Comparison of ENCODE assay signal across 8 cellular contexts in the genomic region with DNA sequence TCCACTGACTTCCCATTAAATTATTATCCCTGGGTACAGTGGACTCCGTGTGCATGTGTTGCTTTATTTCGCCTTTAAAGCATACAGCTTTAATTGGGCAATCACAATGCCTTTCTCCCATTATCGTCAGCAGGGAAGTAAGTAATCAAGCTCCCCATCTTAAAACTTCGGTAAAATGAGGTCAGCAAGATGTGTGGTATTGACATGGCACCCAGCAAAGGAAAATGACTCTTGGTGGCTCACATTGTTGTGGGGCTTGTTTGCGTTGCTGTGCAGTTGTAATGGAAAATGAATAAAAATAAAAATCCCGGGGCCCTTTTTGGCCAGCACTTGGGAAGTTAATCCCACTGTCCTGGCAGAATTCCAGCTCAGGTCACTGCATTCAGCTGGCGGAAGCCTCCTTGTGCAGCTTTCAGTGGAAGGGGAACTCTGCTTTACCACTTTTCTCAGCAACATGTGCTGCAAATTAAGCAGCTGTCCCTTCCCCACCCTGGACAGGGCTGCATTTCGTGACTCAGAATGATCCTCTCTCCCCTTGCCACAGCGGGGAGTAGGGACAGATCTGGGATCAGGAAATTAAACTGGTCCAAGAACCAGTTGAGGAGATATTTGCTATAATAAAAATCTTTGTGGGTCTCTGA. TPM values are rescaled to one million over a fixed set of nuclear protein-coding genes. Genes with fewer than 3 reads are reported as not detected.
DNase-seq lines count a peak whose midpoint lies in the region; ATAC-seq and TF ChIP-seq lines count a peak whose summit lies in the region.

No MANE protein-coding gene starts in this region.

- peaks cover 0 to 57% of the 10 kb centered on the region in 2 donors for H3K4me1 ChIP-seq in right atrium auricular region
- peaks cover 11% of the 10 kb centered on the region for H3K4me1 ChIP-seq in upper lobe of right lung
- H3K4me1 ChIP-seq in MM.1S (ENCODE audit: low read length) = no peaks in the 10 kb centered on the region

- H3K27me3 ChIP-seq in right atrium auricular region = no peaks in the 10 kb centered on the region
- H3K27me3 ChIP-seq in upper lobe of right lung = no peaks in the 10 kb centered on the region
- H3K27me3 ChIP-seq in MM.1S (replicated peaks; ENCODE audit: insufficient read depth, low read length) = no peaks in the 10 kb centered on the region

- intact Hi-C loops in upper lobe of right lung (cut with DNase I) = no loop called here

- H2AFZ ChIP-seq in MM.1S (ENCODE audit: low read length) = no peak overlapping the region

- H3K4me3 ChIP-seq in SK-N-MC (peak overlapping the region; percentile 29; the same call in 1 of the 2 replicates), right atrium auricular region (peak overlapping the region in 1 of 2 donors; percentile 6), upper lobe of right lung (no peak overlapping the region), MM.1S (ENCODE audit: low read length) (no peak overlapping the region)

- H3K9me2 ChIP-seq in MM.1S (replicated peaks; ENCODE audit: insufficient read depth, low read length) = no peaks in the 10 kb centered on the region

- no peaks in the 10 kb centered on the region for H3F3A ChIP-seq in MM.1S (ENCODE audit: insufficient read depth, low read length)

- no peak for ATAC-seq in upper lobe of right lung
- no peak for ATAC-seq in stimulated activated naive CD8-positive, alpha-beta T cell treated with anti-CD3 and anti-CD28 coated beads, Interleukin-15, Interleukin-2, amounts not matched to agents 100 U/mL and 50 U/mL, for 24 hours

- peak overlapping the region; percentile 33; the same call in 1 of the 2 replicates for H3K27ac ChIP-seq in SK-N-MC
- H3K27ac ChIP-seq in right atrium auricular region = peak overlapping the region; percentile 69 to 79
- H3K27ac ChIP-seq in upper lobe of right lung = peak overlapping the region; percentile 3
- H3K27ac ChIP-seq in MM.1S (ENCODE audit: low read length) = no peak overlapping the region

- DNase-seq in NCI-H1417 (lab: John Stamatoyannopoulos, UW) = peak; percentile 54 to 88 (median 61)
- no peak for DNase-seq in NCI-H1417 treated with DMSO at 0.1 percent for 48 hours (lab: John Stamatoyannopoulos, UW)
- DNase-seq in SK-N-MC (ENCODE audit: low read depth, low spot score) = no peak
- DNase-seq in right atrium auricular region (ENCODE audit: low spot score) = peak; percentile 64
- DNase-seq in upper lobe of right lung = no peak
- no peak for DNase-seq in T-helper 1 cell
- no peak for DNase-seq in stimulated activated naive CD8-positive, alpha-beta T cell treated with anti-CD3 and anti-CD28 coated beads, Interleukin-15, Interleukin-2, amounts not matched to agents 100 U/mL and 50 U/mL, for 24 hours
- no peak for DNase-seq in MM.1S

- H3K79me2 ChIP-seq in MM.1S (ENCODE audit: low read length) = no peaks in the 10 kb centered on the region

- no peak overlapping the region for H3K9ac ChIP-seq in SK-N-MC (ENCODE audit: insufficient read length)
- no peak overlapping the region for H3K9ac ChIP-seq in MM.1S (ENCODE audit: low read length)

- no peaks in the 10 kb centered on the region for H3K36me3 ChIP-seq in SK-N-MC (ENCODE audit: insufficient read depth, low read length)
- H3K36me3 ChIP-seq in right atrium auricular region = no peaks in the 10 kb centered on the region
- H3K36me3 ChIP-seq in upper lobe of right lung = no peaks in the 10 kb centered on the region
- no peaks in the 10 kb centered on the region for H3K36me3 ChIP-seq in MM.1S (replicated peaks; ENCODE audit: insufficient read depth, low read length)

- H4K20me1 ChIP-seq in MM.1S (ENCODE audit: insufficient read depth, low read length) = no peaks in the 10 kb centered on the region

- H3K9me3 ChIP-seq in SK-N-MC (ENCODE audit: low read depth, low read length) (no peaks in the 10 kb centered on the region), right atrium auricular region (no peaks in the 10 kb centered on the region), upper lobe of right lung (no peaks in the 10 kb centered on the region), MM.1S (replicated peaks; ENCODE audit: insufficient read depth, low read length) (no peaks in the 10 kb centered on the region)

- TF ChIP-seq CTCF in right atrium auricular region (IDR thresholded peaks at IDR 0.05) (no peak), upper lobe of right lung (IDR thresholded peaks at IDR 0.05) (no peak), MM.1S (IDR thresholded peaks at IDR 0.05; ENCODE audit: low read length) (no peak)

- H3K4me2 ChIP-seq in MM.1S (ENCODE audit: low read depth, low read length) = no peak overlapping the region

RNA-seq across cellular contexts. Expression of gene ATP2A2, which starts 13.9 kb away (rescaled TPM):
- total RNA-seq in right atrium auricular region (1,000 to 10,000 TPM; 1,597 to 3,086 TPM), upper lobe of right lung (173 TPM)

Comparison
In these comparisons a context has a peak if more than half of its experiments do, and no peak if none do; other contexts are left out.
1. DNase-seq: peak in NCI-H1417 (3 of 3) and right atrium auricular region (single experiment); none in NCI-H1417 treated with DMSO at 0.1 percent for 48 hours (single experiment), SK-N-MC (single experiment), upper lobe of right lung (single experiment), T-helper 1 cell (0 of 5), stimulated activated naive CD8-positive, alpha-beta T cell treated with anti-CD3 and anti-CD28 coated beads, Interleukin-15, Interleukin-2, amounts not matched to agents 100 U/mL and 50 U/mL, for 24 hours (single experiment) and MM.1S (single experiment).